In genomic region chr10:4733150-4733842, GRCh38 we compare ENCODE assay signal across 20 cellular contexts.
DNase-seq lines count a peak whose midpoint lies in the region; ATAC-seq and TF ChIP-seq lines count a peak whose summit lies in the region.
"Had no signal": no experiment of that assay in that cellular context is flagged by ENCODE, and none has a peak within 500 bp of the region (broad histone marks: within the 10 kb centered on the region; RNA-seq: fewer than 3 reads in every experiment).

No MANE protein-coding gene starts in this region.

- H2BK12ac ChIP-seq in neuronal stem cell (ENCODE audit: low read length) (no peak overlapping the region), H9 (ENCODE audit: insufficient read length, low read depth, low read length) (no peak overlapping the region)

- H3K4me2 ChIP-seq in neuronal stem cell (ENCODE audit: insufficient read depth, low read length, poor library complexity, severe bottlenecking) (no peak overlapping the region), H9 (ENCODE audit: insufficient read depth, insufficient read length, low read length) (no peak overlapping the region)
- H3K4me2 ChIP-seq: neural progenitor cell had no signal

- H3K4ac ChIP-seq in neuronal stem cell (ENCODE audit: low read length) (no peak overlapping the region), H9 (ENCODE audit: low read depth, low read length) (no peak overlapping the region)

- CTCF ChIA-PET in activated CD8-positive, alpha-beta memory T cell treated with anti-CD3 and anti-CD28 coated beads, Interleukin-2, amount 10 ng/mL, durations not matched to agents 7 days and 5 days (lab: Charles Lee), result no interaction called here

- H3K4me3 Mint-ChIP-seq in H9, result no peak overlapping the region
- no peak overlapping the region for H3K4me3 Mint-ChIP-seq in activated CD8-positive, alpha-beta memory T cell treated with anti-CD3 and anti-CD28 coated beads, Interleukin-2, amount 10 ng/mL, durations not matched to agents 7 days and 5 days
- H3K4me3 Mint-ChIP-seq in endodermal cell, result no peak overlapping the region
- H3K4me3 Mint-ChIP-seq: activated T-cell treated with anti-CD3 and anti-CD28 coated beads, Interleukin-2, amount 50 U/mL, for 24 hours; CD4-positive, CD25-positive, alpha-beta regulatory T cell; mesothelial cell of epicardium; neural progenitor cell; stimulated activated naive B cell treated with anti-CD40 and anti-IgM and Interleukin-4, amounts not matched to agents 10 μg/mL and 1 μg/mL and 100 μg/mL, for 72 hours had no signal

- H3K9ac ChIP-seq in neuronal stem cell (ENCODE audit: low read depth, low read length, poor library complexity) (no peak overlapping the region), H9 (ENCODE audit: extremely low read depth, insufficient read length, low read length) (no peak overlapping the region), endodermal cell (ENCODE audit: extremely low read depth, low read length, poor library complexity, severe bottlenecking) (no peak overlapping the region)
- H3K9ac ChIP-seq: neural progenitor cell had no signal

- H3K4me1 Mint-ChIP-seq in H9 (no peaks in the 10 kb centered on the region), endodermal cell (no peaks in the 10 kb centered on the region)
- H3K4me1 Mint-ChIP-seq in activated CD8-positive, alpha-beta memory T cell treated with anti-CD3 and anti-CD28 coated beads, Interleukin-2, amount 10 ng/mL, durations not matched to agents 7 days and 5 days, result no peaks in the 10 kb centered on the region
- H3K4me1 Mint-ChIP-seq: CD4-positive, CD25-positive, alpha-beta regulatory T cell; neural progenitor cell; stimulated activated naive B cell treated with anti-CD40 and anti-IgM and Interleukin-4, amounts not matched to agents 10 μg/mL and 1 μg/mL and 100 μg/mL, for 72 hours had no signal

- H2AFZ ChIP-seq in neuronal stem cell (ENCODE audit: low read length), result no peak overlapping the region
- no peak overlapping the region for H2AFZ ChIP-seq in H9 (ENCODE audit: low read length)
- H2AFZ ChIP-seq: neural progenitor cell had no signal

- H3K36me3 Mint-ChIP-seq in H9 (ENCODE audit: insufficient read depth in 1 of 3, low read depth in 3 of 3) (no peaks in the 10 kb centered on the region), endodermal cell (ENCODE audit: low read depth) (no peaks in the 10 kb centered on the region)
- H3K36me3 Mint-ChIP-seq in activated CD8-positive, alpha-beta memory T cell treated with anti-CD3 and anti-CD28 coated beads, Interleukin-2, amount 10 ng/mL, durations not matched to agents 7 days and 5 days, result no peaks in the 10 kb centered on the region
- H3K36me3 Mint-ChIP-seq: CD4-positive, CD25-positive, alpha-beta regulatory T cell; mesothelial cell of epicardium; neural progenitor cell; stimulated activated naive B cell treated with anti-CD40 and anti-IgM and Interleukin-4, amounts not matched to agents 10 μg/mL and 1 μg/mL and 100 μg/mL, for 72 hours had no signal

- H3K23ac ChIP-seq in neuronal stem cell (ENCODE audit: low read depth, low read length, poor library complexity) (no peak overlapping the region), H9 (ENCODE audit: insufficient read length, low read depth, low read length) (no peak overlapping the region)

- H3K27me3 ChIP-seq in neuronal stem cell (ENCODE audit: control insufficient read depth in 3 of 3, insufficient read depth in 3 of 3, low read depth in 1 of 3, low read length in 3 of 3) (no peaks in the 10 kb centered on the region), H9 (ENCODE audit: insufficient read depth, low read length) (no peaks in the 10 kb centered on the region), endodermal cell (ENCODE audit: control insufficient read depth, insufficient read depth, low read length, poor library complexity, severe bottlenecking) (no peaks in the 10 kb centered on the region)
- H3K27me3 ChIP-seq: cardiac muscle cell, neural progenitor cell had no signal

- H3K36me3 ChIP-seq in neuronal stem cell (replicated peaks in 1 of 2; ENCODE audit: control insufficient read depth in 2 of 2, insufficient read depth in 2 of 2, low read length in 2 of 2) (no peaks in the 10 kb centered on the region), endodermal cell (ENCODE audit: control insufficient read depth, insufficient read depth, low read length) (no peaks in the 10 kb centered on the region)
- H3K36me3 ChIP-seq: cardiac muscle cell, neural progenitor cell had no signal

- no peaks in the 10 kb centered on the region for H3K79me1 ChIP-seq in neuronal stem cell (ENCODE audit: low read depth, low read length)
- no peaks in the 10 kb centered on the region for H3K79me1 ChIP-seq in H9 (ENCODE audit: insufficient read depth, low read depth, low read length, poor library complexity, severe bottlenecking)

- no peak overlapping the region for H3K27ac Mint-ChIP-seq in H9
- no peak overlapping the region for H3K27ac Mint-ChIP-seq in activated CD8-positive, alpha-beta memory T cell treated with anti-CD3 and anti-CD28 coated beads, Interleukin-2, amount 10 ng/mL, durations not matched to agents 7 days and 5 days
- no peak overlapping the region for H3K27ac Mint-ChIP-seq in endodermal cell
- H3K27ac Mint-ChIP-seq: activated T-cell treated with anti-CD3 and anti-CD28 coated beads, Interleukin-2, amount 50 U/mL, for 24 hours; CD4-positive, CD25-positive, alpha-beta regulatory T cell; mesothelial cell of epicardium; neural progenitor cell; stimulated activated naive B cell treated with anti-CD40 and anti-IgM and Interleukin-4, amounts not matched to agents 10 μg/mL and 1 μg/mL and 100 μg/mL, for 72 hours had no signal

- H3K27ac ChIP-seq in neuronal stem cell (replicated peaks; ENCODE audit: low read length), result no peak overlapping the region
- no peak overlapping the region for H3K27ac ChIP-seq in H9 (ENCODE audit: insufficient read length, low read depth, low read length)
- no peak overlapping the region for H3K27ac ChIP-seq in endodermal cell (ENCODE audit: low read depth, low read length)
- H3K27ac ChIP-seq: cardiac muscle cell, neural progenitor cell had no signal

- no peaks in the 10 kb centered on the region for H3K23me2 ChIP-seq in H9 (ENCODE audit: insufficient read length, low read depth, low read length, poor library complexity, severe bottlenecking)

- TF ChIP-seq CTCF in H9 (conservative IDR thresholded peaks at IDR 0.05) (no peak), endodermal cell (conservative IDR thresholded peaks at IDR 0.05) (no peak)

- peaks cover 0 to 2% of the 10 kb centered on the region in 2 experiments; a peak in 3 of 5 replicates for H3K9me3 Mint-ChIP-seq in H9
- H3K9me3 Mint-ChIP-seq in activated CD8-positive, alpha-beta memory T cell treated with anti-CD3 and anti-CD28 coated beads, Interleukin-2, amount 10 ng/mL, durations not matched to agents 7 days and 5 days (ENCODE audit: low read depth), result no peaks in the 10 kb centered on the region
- H3K9me3 Mint-ChIP-seq in endodermal cell, result no peaks in the 10 kb centered on the region
- H3K9me3 Mint-ChIP-seq: activated T-cell treated with anti-CD3 and anti-CD28 coated beads, Interleukin-2, amount 50 U/mL, for 24 hours; mesothelial cell of epicardium; neural progenitor cell; stimulated activated naive B cell treated with anti-CD40 and anti-IgM and Interleukin-4, amounts not matched to agents 10 μg/mL and 1 μg/mL and 100 μg/mL, for 72 hours had no signal

- H4K8ac ChIP-seq in neuronal stem cell (ENCODE audit: low read depth, low read length), result no peak overlapping the region
- H4K8ac ChIP-seq in H9 (replicated peaks; ENCODE audit: insufficient read length, low read depth, low read length), result no peak overlapping the region

- no peak overlapping the region for H3K4me3 ChIP-seq in neuronal stem cell (ENCODE audit: low read length in 2 of 2)
- no peak overlapping the region for H3K4me3 ChIP-seq in endodermal cell (ENCODE audit: low read length)
- H3K4me3 ChIP-seq: cardiac muscle cell, neural progenitor cell had no signal

- H4K91ac ChIP-seq in neuronal stem cell (ENCODE audit: low read depth, low read length, poor library complexity) (no peak overlapping the region), H9 (ENCODE audit: insufficient read length, low read depth, low read length) (no peak overlapping the region)

- ATAC-seq in activated CD8-positive, alpha-beta memory T cell treated with anti-CD3 and anti-CD28 coated beads, Interleukin-2, amount 10 ng/mL, durations not matched to agents 7 days and 5 days, result no peak
- ATAC-seq: stimulated activated naive B cell treated with anti-CD40 and anti-IgM and Interleukin-4, amounts not matched to agents 10 μg/mL and 1 μg/mL and 100 μg/mL, for 72 hours had no signal

- H3K18ac ChIP-seq in neuronal stem cell (ENCODE audit: low read length) (no peak overlapping the region), H9 (ENCODE audit: insufficient read length, low read depth, low read length) (no peak overlapping the region)

- H3K9me3 ChIP-seq in neuronal stem cell (replicated peaks in 1 of 2; ENCODE audit: control insufficient read depth in 2 of 2, insufficient read depth in 1 of 2, low read depth in 1 of 2, low read length in 2 of 2) (no peaks in the 10 kb centered on the region), H9 (ENCODE audit: control insufficient read depth, low read depth, low read length) (no peaks in the 10 kb centered on the region), endodermal cell (ENCODE audit: control insufficient read depth, low read length) (no peaks in the 10 kb centered on the region)

- H3K14ac ChIP-seq in neuronal stem cell (ENCODE audit: low read length) (no peak overlapping the region), H9 (ENCODE audit: insufficient read depth, low read length) (no peak overlapping the region)

- no peak overlapping the region for H4K5ac ChIP-seq in H9 (ENCODE audit: insufficient read length, low read depth, low read length)

- H3K27me3 Mint-ChIP-seq in H9 (ENCODE audit: low read depth) (no peaks in the 10 kb centered on the region), endodermal cell (ENCODE audit: insufficient read depth) (no peaks in the 10 kb centered on the region)
- H3K27me3 Mint-ChIP-seq in activated CD8-positive, alpha-beta memory T cell treated with anti-CD3 and anti-CD28 coated beads, Interleukin-2, amount 10 ng/mL, durations not matched to agents 7 days and 5 days, result peaks cover 16% of the 10 kb centered on the region

- H4K20me1 ChIP-seq in H9 (ENCODE audit: control insufficient read depth, insufficient read depth, insufficient read length), result no peaks in the 10 kb centered on the region

- H2BK20ac ChIP-seq in H9 (ENCODE audit: low read depth, low read length, poor library complexity, severe bottlenecking), result no peak overlapping the region

- H2AK5ac ChIP-seq in neuronal stem cell (ENCODE audit: low read depth, low read length) (peak overlapping the region; percentile 6), H9 (ENCODE audit: insufficient read length, low read length) (no peak overlapping the region)

- DNase-seq in DMS53 (lab: John Stamatoyannopoulos, UW) (peak; percentile 64), M059J (ENCODE audit: low read depth) (peak; percentile 73), dermis blood vessel endothelial cell (peak; percentile 55), neuronal stem cell (ENCODE audit: low spot score) (no peak), H9 (no peak), endodermal cell (no peak)
- no peak for DNase-seq in stimulated activated naive CD4-positive, alpha-beta T cell (lab: John Stamatoyannopoulos, UW)
- no peak for DNase-seq in activated CD8-positive, alpha-beta memory T cell treated with anti-CD3 and anti-CD28 coated beads, Interleukin-2, amount 10 ng/mL, durations not matched to agents 7 days and 5 days
- DNase-seq: activated CD4-positive, alpha-beta T cell treated with anti-CD3 and anti-CD28 coated beads, Interleukin-2, amount 50 U/mL, for 4 hours; activated T-cell treated with anti-CD3 and anti-CD28 coated beads, Interleukin-2, amount 50 U/mL, for 24 hours; CD4-positive, CD25-positive, alpha-beta regulatory T cell; DMS79; hippocampal formation; NCI-H187; Right ventricle myocardium superior; stimulated activated naive B cell treated with anti-CD40 and anti-IgM and Interleukin-4, amounts not matched to agents 10 μg/mL and 1 μg/mL and 100 μg/mL, for 72 hours; T-helper 1 cell had no signal

- no peak overlapping the region for H2BK5ac ChIP-seq in neuronal stem cell (ENCODE audit: low read length)
- H2BK5ac ChIP-seq in H9 (ENCODE audit: insufficient read length, low read length), result no peak overlapping the region

- no peak overlapping the region for H3K56ac ChIP-seq in H9 (ENCODE audit: insufficient read length, low read depth, low read length)

- H2BK120ac ChIP-seq in neuronal stem cell (ENCODE audit: low read depth, low read length), result no peak overlapping the region
- H2BK120ac ChIP-seq in H9 (ENCODE audit: low read depth, low read length, poor library complexity, severe bottlenecking), result no peak overlapping the region

- H3K4me1 ChIP-seq in neuronal stem cell (ENCODE audit: control insufficient read depth in 2 of 2, insufficient read depth in 1 of 2, low read depth in 1 of 2, low read length in 2 of 2), result no peaks in the 10 kb centered on the region
- H3K4me1 ChIP-seq in H9 (ENCODE audit: insufficient read depth, low read length), result no peaks in the 10 kb centered on the region
- H3K4me1 ChIP-seq in endodermal cell (ENCODE audit: control insufficient read depth, insufficient read depth, low read length), result no peaks in the 10 kb centered on the region
- H3K4me1 ChIP-seq: neural progenitor cell had no signal

- no peak overlapping the region for H3T11ph ChIP-seq in H9 (ENCODE audit: low read length)

- WGBS in neuronal stem cell (ENCODE audit: extremely low coverage in 2 of 2, insufficient read length in 2 of 2, insufficient replicate concordance in 1 of 2), 2 donors, result no CpG with 5 or more reads among the region's 7 CpGs
- WGBS in H9 (ENCODE audit: extremely low coverage, insufficient read length, low lambda C conversion rate), result no CpG with 5 or more reads among the region's 7 CpGs
- 89 to 90% methylated on average over 6 to 7 of the region's 7 CpGs for WGBS in endodermal cell (ENCODE audit: insufficient coverage in 1 of 2, insufficient read length in 1 of 2), 2 experiments

- H3K79me2 ChIP-seq in H9 (ENCODE audit: insufficient read depth, low read length), result peaks cover 2% of the 10 kb centered on the region; the same call in 1 of the 2 replicates

- no peak overlapping the region for H2BK15ac ChIP-seq in neuronal stem cell (ENCODE audit: low read length)
- H2BK15ac ChIP-seq in H9 (ENCODE audit: low read depth, low read length), result no peak overlapping the region

Comparison
In these comparisons a context has a peak if more than half of its experiments do, and no peak if none do; other contexts are left out.
1. DNase-seq: peak in DMS53 (single experiment), M059J (single experiment) and dermis blood vessel endothelial cell (single experiment); none in neuronal stem cell (single experiment), stimulated activated naive CD4-positive, alpha-beta T cell (0 of 6), H9 (single experiment), activated CD8-positive, alpha-beta memory T cell treated with anti-CD3 and anti-CD28 coated beads, Interleukin-2, amount 10 ng/mL, durations not matched to agents 7 days and 5 days (single experiment) and endodermal cell (single experiment).